ENCODE assay signal across 8 cellular contexts in genomic region chr7:74452748-74453320, GRCh38. TPM values are rescaled to one million over a fixed set of nuclear protein-coding genes. Genes with fewer than 3 reads are reported as not detected.
DNase-seq lines count a peak whose midpoint lies in the region; ATAC-seq and TF ChIP-seq lines count a peak whose summit lies in the region.

No MANE protein-coding gene starts in this region.

- H3K9me3 Mint-ChIP-seq in WTC11 (no peaks in the 10 kb centered on the region), endodermal cell (peaks cover 7% of the 10 kb centered on the region)
- H3K9me3 Mint-ChIP-seq in natural killer cell treated with Interleukin-12 subunit alpha and Interleukin-12 subunit beta and Interleukin-15 and Interleukin-18, amount 100 ng/mL, for 72 hours: no peaks in the 10 kb centered on the region

- peaks cover 6% of the 10 kb centered on the region for H3K9me3 ChIP-seq in endodermal cell (ENCODE audit: control insufficient read depth, low read length)

- H3K27ac Mint-ChIP-seq in WTC11 (peak overlapping the region; percentile 20; the same call in 1 of the 2 replicates), endodermal cell (no peak overlapping the region)
- peak overlapping the region; percentile 26 to 62 for H3K27ac Mint-ChIP-seq in natural killer cell treated with Interleukin-12 subunit alpha and Interleukin-12 subunit beta and Interleukin-15 and Interleukin-18, amount 100 ng/mL, for 72 hours

- H3K4me1 Mint-ChIP-seq in WTC11: peaks cover 13% of the 10 kb centered on the region
- peaks cover 14% of the 10 kb centered on the region for H3K4me1 Mint-ChIP-seq in endodermal cell
- peaks cover 0 to 9% of the 10 kb centered on the region in 2 donors for H3K4me1 Mint-ChIP-seq in natural killer cell treated with Interleukin-12 subunit alpha and Interleukin-12 subunit beta and Interleukin-15 and Interleukin-18, amount 100 ng/mL, for 72 hours (ENCODE audit: low read depth in 2 of 2)

- peak overlapping the region; percentile 55 for H3K4me3 Mint-ChIP-seq in WTC11
- H3K4me3 Mint-ChIP-seq in endodermal cell: peak overlapping the region; percentile 67
- peak overlapping the region; percentile 53 for H3K4me3 Mint-ChIP-seq in natural killer cell treated with Interleukin-12 subunit alpha and Interleukin-12 subunit beta and Interleukin-15 and Interleukin-18, amount 100 ng/mL, for 72 hours

- H3K27ac ChIP-seq in HL-60 (replicated peaks) (no peak overlapping the region), endodermal cell (ENCODE audit: low read depth, low read length) (peak overlapping the region; percentile 91)

- peak overlapping the region; percentile 70 for H3K9ac ChIP-seq in endodermal cell (ENCODE audit: extremely low read depth, low read length, poor library complexity, severe bottlenecking)

- H3K36me3 Mint-ChIP-seq in WTC11 (no peaks in the 10 kb centered on the region), endodermal cell (ENCODE audit: low read depth) (peaks cover 5% of the 10 kb centered on the region)
- no peaks in the 10 kb centered on the region for H3K36me3 Mint-ChIP-seq in natural killer cell treated with Interleukin-12 subunit alpha and Interleukin-12 subunit beta and Interleukin-15 and Interleukin-18, amount 100 ng/mL, for 72 hours

- no peaks in the 10 kb centered on the region for H3K36me3 ChIP-seq in endodermal cell (ENCODE audit: control insufficient read depth, insufficient read depth, low read length)

- POLR2A ChIA-PET in WTC11 (lab: Charles Lee): no interaction called here

- no peak for DNase-seq in HL-60 (ENCODE audit: low read depth in 1 of 2, low spot score in 1 of 2)
- no peak for DNase-seq in WTC11 (ENCODE audit: low spot score)
- peak; percentile 62 for DNase-seq in endodermal cell
- peak; percentile 49 for DNase-seq in natural killer cell treated with Interleukin-12 subunit alpha and Interleukin-12 subunit beta and Interleukin-15 and Interleukin-18, amount 100 ng/mL, for 72 hours (ENCODE audit: low spot score)
- DNase-seq in SIG-M5 (lab: John Stamatoyannopoulos, UW): no peak
- no peak for DNase-seq in activated effector memory CD4-positive, alpha-beta T cell treated with Interleukin-2 at 50 U/mL for 16 hours
- no peak for DNase-seq in Kasumi-1 (lab: John Stamatoyannopoulos, UW)

- CTCF ChIA-PET in WTC11 (lab: Charles Lee): interaction anchor here (1.0 to 1.2 kb wide), 2 partner anchors 35 to 247 kb away, joined by 3 read pairs; no protein-coding TSS in a partner anchor

- peak overlapping the region; percentile 64; the same call in 1 of the 2 replicates for H3K4me3 ChIP-seq in HL-60 (replicated peaks; ENCODE audit: insufficient read depth, low read length)
- H3K4me3 ChIP-seq in endodermal cell (ENCODE audit: low read length): no peak overlapping the region

- WGBS in endodermal cell (ENCODE audit: insufficient coverage in 1 of 2, insufficient read length in 1 of 2), 2 experiments: 88 to 90% methylated on average over 2 to 8 of the region's 15 CpGs

- no peak for TF ChIP-seq CTCF in HL-60 (IDR thresholded peaks at IDR 0.05; ENCODE audit: insufficient read depth, low read length)
- no peak for TF ChIP-seq CTCF in WTC11 (IDR thresholded peaks at IDR 0.05)
- no peak for TF ChIP-seq CTCF in endodermal cell (conservative IDR thresholded peaks at IDR 0.05)

- ATAC-seq in WTC11 (no peak), GM19397 (IDR thresholded peaks at IDR 0.05; ENCODE audit: unreplicated experiment) (no peak)
- ATAC-seq in natural killer cell treated with Interleukin-12 subunit alpha and Interleukin-12 subunit beta and Interleukin-15 and Interleukin-18, amount 100 ng/mL, for 72 hours: no peak

- H3K27me3 Mint-ChIP-seq in WTC11 (ENCODE audit: low read depth) (no peaks in the 10 kb centered on the region), endodermal cell (ENCODE audit: insufficient read depth) (no peaks in the 10 kb centered on the region)
- H3K27me3 Mint-ChIP-seq in natural killer cell treated with Interleukin-12 subunit alpha and Interleukin-12 subunit beta and Interleukin-15 and Interleukin-18, amount 100 ng/mL, for 72 hours: peaks cover 15 to 20% of the 10 kb centered on the region in 2 donors

- H3K27me3 ChIP-seq in HL-60 (ENCODE audit: insufficient read depth, poor library complexity, severe bottlenecking) (no peaks in the 10 kb centered on the region), endodermal cell (ENCODE audit: control insufficient read depth, insufficient read depth, low read length, poor library complexity, severe bottlenecking) (no peaks in the 10 kb centered on the region)

- H3K4me1 ChIP-seq in endodermal cell (ENCODE audit: control insufficient read depth, insufficient read depth, low read length): no peaks in the 10 kb centered on the region

TF ChIP-seq in WTC11, 78 proteins besides CTCF, POLR2A, EP300 and RAD21:
- TF ChIP-seq SMAD4 (CRISPR knock-in tag; IDR thresholded peaks at IDR 0.05): no peak
- no peak for TF ChIP-seq ZNF219 (CRISPR knock-in tag; IDR thresholded peaks at IDR 0.05; ENCODE audit: borderline replicate concordance)
- TF ChIP-seq ZNF396 (CRISPR knock-in tag; IDR thresholded peaks at IDR 0.05; ENCODE audit: borderline replicate concordance): no peak
- TF ChIP-seq EMX1 (CRISPR knock-in tag; IDR thresholded peaks at IDR 0.05): no peak
- no peak for TF ChIP-seq FOXP1 (CRISPR knock-in tag; IDR thresholded peaks at IDR 0.05; ENCODE audit: borderline replicate concordance)
- TF ChIP-seq NFYB (CRISPR knock-in tag; conservative IDR thresholded peaks at IDR 0.05; ENCODE audit: low read depth): no peak
- TF ChIP-seq, protein P1, sequence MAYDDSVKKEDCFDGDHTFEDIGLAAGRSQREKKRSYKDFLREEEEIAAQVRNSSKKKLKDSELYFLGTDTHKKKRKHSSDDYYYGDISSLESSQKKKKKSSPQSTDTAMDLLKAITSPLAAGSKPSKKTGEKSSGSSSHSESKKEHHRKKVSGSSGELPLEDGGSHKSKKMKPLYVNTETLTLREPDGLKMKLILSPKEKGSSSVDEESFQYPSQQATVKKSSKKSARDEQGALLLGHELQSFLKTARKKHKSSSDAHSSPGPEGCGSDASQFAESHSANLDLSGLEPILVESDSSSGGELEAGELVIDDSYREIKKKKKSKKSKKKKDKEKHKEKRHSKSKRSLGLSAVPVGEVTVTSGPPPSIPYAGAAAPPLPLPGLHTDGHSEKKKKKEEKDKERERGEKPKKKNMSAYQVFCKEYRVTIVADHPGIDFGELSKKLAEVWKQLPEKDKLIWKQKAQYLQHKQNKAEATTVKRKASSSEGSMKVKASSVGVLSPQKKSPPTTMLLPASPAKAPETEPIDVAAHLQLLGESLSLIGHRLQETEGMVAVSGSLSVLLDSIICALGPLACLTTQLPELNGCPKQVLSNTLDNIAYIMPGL (CRISPR knock-in tag; IDR thresholded peaks at IDR 0.05): no peak
- no peak for TF ChIP-seq ZSCAN18 (CRISPR knock-in tag; IDR thresholded peaks at IDR 0.05)
- TF ChIP-seq ESRRA (CRISPR knock-in tag; IDR thresholded peaks at IDR 0.05; ENCODE audit: borderline replicate concordance): no peak

RNA-seq across cellular contexts. Expression of gene GTF2IRD1, which starts 0.9 kb away (rescaled TPM):
- 41.6 to 43.5 TPM (median 42.9 TPM) in 3 replicates for total RNA-seq in WTC11 (2021)
- total RNA-seq in endodermal cell: 10 to 100 TPM; 54.8 to 84.4 TPM
- 54.6 TPM for polyA plus RNA-seq in endodermal cell (2013, experiment 1 of 2)
- 54.2 TPM for polyA plus RNA-seq in endodermal cell (2013, experiment 2 of 2)
- total RNA-seq in natural killer cell treated with Interleukin-12 subunit alpha and Interleukin-12 subunit beta and Interleukin-15 and Interleukin-18, amount 100 ng/mL, for 72 hours: not detected

Comparison
In these comparisons a context has a peak if more than half of its experiments do, and no peak if none do; other contexts are left out.
1. DNase-seq: peak in endodermal cell (single experiment) and natural killer cell treated with Interleukin-12 subunit alpha and Interleukin-12 subunit beta and Interleukin-15 and Interleukin-18, amount 100 ng/mL, for 72 hours (single experiment); none in HL-60 (0 of 2), WTC11 (single experiment), SIG-M5 (single experiment), activated effector memory CD4-positive, alpha-beta T cell treated with Interleukin-2 at 50 U/mL for 16 hours (single experiment) and Kasumi-1 (0 of 2).
2. RNA of gene GTF2IRD1, which starts 0.9 kb away (total RNA-seq): 54.8 to 84.4 TPM in endodermal cell and 41.6 to 43.5 TPM in WTC11; not detected in natural killer cell treated with Interleukin-12 subunit alpha and Interleukin-12 subunit beta and Interleukin-15 and Interleukin-18, amount 100 ng/mL, for 72 hours; every median in the first group is over 10 times any median in the second.
3. Peak in every context shown above with its lines, with median percentiles within 50 percentile points of each other: H3K4me3 Mint-ChIP-seq.